ENCODE assay signal across 11 cellular contexts in genomic region chr7:157024716-157025115, GRCh38. TPM values are rescaled to one million over a fixed set of nuclear protein-coding genes. Genes with fewer than 3 reads are reported as not detected.
"Had no signal": no experiment of that assay in that cellular context is flagged by ENCODE, and none has a peak within 500 bp of the region (broad histone marks: within the 10 kb centered on the region; RNA-seq: fewer than 3 reads in every experiment).

No MANE protein-coding gene starts in this region.

- H3K4me3 ChIP-seq: GM23248 had no signal

- H3K27ac Mint-ChIP-seq: H9, HFFc6 had no signal

- H3K9ac ChIP-seq: GM23248, KMS-11 had no signal

- H3K27ac ChIP-seq: GM23248, KMS-11 had no signal

- H3K4me3 Mint-ChIP-seq: H9, HFFc6 had no signal

- FAIRE-seq: H54, HTR-8/SVneo had no signal

- H2AFZ ChIP-seq: GM23248 had no signal

- H3K4me2 ChIP-seq: KMS-11 had no signal

- DNase-seq: GM23248, GOT3, H9, HCEC 1CT, HFFc6, IMR-90, Karpas-422, KBM-7 had no signal

RNA-seq across cellular contexts. Expression of gene MNX1, which starts 14.3 kb away (rescaled TPM):
- total RNA-seq: GM23248, H9, HFFc6, IMR-90 had no signal
- polyA plus RNA-seq: GM23248, IMR-90 had no signal
